ENCODE assay signal across 15 cellular contexts in genomic region chr5:10578292-10578663, GRCh38. TPM values are rescaled to one million over a fixed set of nuclear protein-coding genes. Genes with fewer than 3 reads are reported as not detected.
DNase-seq lines count a peak whose midpoint lies in the region; ATAC-seq and FAIRE-seq lines count a peak whose summit lies in the region.
"Had no signal": no experiment of that assay in that cellular context is flagged by ENCODE, and none has a peak within 500 bp of the region (broad histone marks: within the 10 kb centered on the region; RNA-seq: fewer than 3 reads in every experiment).

No MANE protein-coding gene starts in this region.

- no peaks in the 10 kb centered on the region for H3K9me3 Mint-ChIP-seq in activated T-helper 2 cell treated with anti-CD3 and anti-CD28 coated beads, Interferon-gamma antibody, Interleukin-2, Interleukin-4, amounts not matched to agents 10 μg/mL and 5 μg/mL and 100 μg/mL, durations not matched to agents 14 hours and 24 hours and 36 hours
- H3K9me3 Mint-ChIP-seq: activated T-cell treated with anti-CD3 and anti-CD28 coated beads, Interleukin-2, amount 50 U/mL, for 4 hours had no signal

- H3K27ac Mint-ChIP-seq in activated T-helper 2 cell treated with anti-CD3 and anti-CD28 coated beads, Interferon-gamma antibody, Interleukin-2, Interleukin-4, amounts not matched to agents 10 μg/mL and 5 μg/mL and 100 μg/mL, durations not matched to agents 14 hours and 24 hours and 36 hours, result peak overlapping the region; percentile 30

- no peak for FAIRE-seq in RCC 7860 (lab: Jason Lieb, UNC)

- H3K4me3 ChIP-seq in H7 (ENCODE audit: insufficient read depth, low read depth, low read length), result no peak overlapping the region
- H3K4me3 ChIP-seq: lung, sigmoid colon had no signal

- intact Hi-C loops in activated T-helper 2 cell treated with anti-CD3 and anti-CD28 coated beads, Interferon-gamma antibody, Interleukin-2, Interleukin-4, amounts not matched to agents 10 μg/mL and 5 μg/mL and 100 μg/mL, durations not matched to agents 14 hours and 24 hours and 36 hours (cut with micrococcal nuclease), result loop anchor here (2.0 kb wide), 2 partner anchors 13 to 57 kb away; partner anchors contain the start of gene ANKRD33B

- peaks cover 66% of the 10 kb centered on the region for H3K4me1 Mint-ChIP-seq in activated T-helper 2 cell treated with anti-CD3 and anti-CD28 coated beads, Interferon-gamma antibody, Interleukin-2, Interleukin-4, amounts not matched to agents 10 μg/mL and 5 μg/mL and 100 μg/mL, durations not matched to agents 14 hours and 24 hours and 36 hours (ENCODE audit: low read depth)

- no peak overlapping the region for H3K4me3 Mint-ChIP-seq in activated T-helper 2 cell treated with anti-CD3 and anti-CD28 coated beads, Interferon-gamma antibody, Interleukin-2, Interleukin-4, amounts not matched to agents 10 μg/mL and 5 μg/mL and 100 μg/mL, durations not matched to agents 14 hours and 24 hours and 36 hours (ENCODE audit: low read depth)
- H3K4me3 Mint-ChIP-seq: activated T-cell treated with anti-CD3 and anti-CD28 coated beads, Interleukin-2, amount 50 U/mL, for 4 hours had no signal

- ATAC-seq in GM21576 (IDR thresholded peaks at IDR 0.05; ENCODE audit: unreplicated experiment), result peak; percentile 22
- ATAC-seq: activated T-cell treated with anti-CD3 and anti-CD28 coated beads, Interleukin-2, amount 50 U/mL, for 4 hours had no signal

- H3K36me3 Mint-ChIP-seq in activated T-helper 2 cell treated with anti-CD3 and anti-CD28 coated beads, Interferon-gamma antibody, Interleukin-2, Interleukin-4, amounts not matched to agents 10 μg/mL and 5 μg/mL and 100 μg/mL, durations not matched to agents 14 hours and 24 hours and 36 hours (ENCODE audit: low read depth), result peaks cover 14% of the 10 kb centered on the region

- no peaks in the 10 kb centered on the region for H3K27me3 Mint-ChIP-seq in activated T-helper 2 cell treated with anti-CD3 and anti-CD28 coated beads, Interferon-gamma antibody, Interleukin-2, Interleukin-4, amounts not matched to agents 10 μg/mL and 5 μg/mL and 100 μg/mL, durations not matched to agents 14 hours and 24 hours and 36 hours (ENCODE audit: low read depth)

- H3K36me3 ChIP-seq in H7 (replicated peaks; ENCODE audit: control insufficient read depth, insufficient read depth, low read length), result no peaks in the 10 kb centered on the region
- H3K36me3 ChIP-seq: sigmoid colon had no signal

- peak; percentile 23 for DNase-seq in activated CD8-positive, alpha-beta memory T cell treated with anti-CD3 and anti-CD28 coated beads, Interleukin-2, amount 50 U/mL, for 48 hours
- no peak for DNase-seq in activated CD8-positive, alpha-beta memory T cell treated with anti-CD3 and anti-CD28 coated beads, Interleukin-2, amount 50 U/mL, for 4 hours
- DNase-seq in activated T-helper 2 cell treated with anti-CD3 and anti-CD28 coated beads, Interferon-gamma antibody, Interleukin-2, Interleukin-4, amounts not matched to agents 10 μg/mL and 5 μg/mL and 100 μg/mL, durations not matched to agents 14 hours and 24 hours and 36 hours (ENCODE audit: low spot score), result no peak
- peak; percentile 8 for DNase-seq in stimulated activated CD8-positive, alpha-beta memory T cell treated with anti-CD3 and anti-CD28 coated beads, Interleukin-4, amount 100 ng/mL, for 48 hours
- no peak for DNase-seq in stimulated activated CD4-positive, alpha-beta T cell treated with anti-CD3 and anti-CD28 coated beads, Interleukin-15, amount 100 ng/mL, for 24 hours
- no peak for DNase-seq in RCC 7860 (ENCODE audit: low spot score)
- DNase-seq in H7, result no peak
- DNase-seq: activated T-cell treated with anti-CD3 and anti-CD28 coated beads, Interleukin-2, amount 50 U/mL, for 4 hours; aorta; IMR-90; NCI-H1105; sigmoid colon; substantia nigra had no signal

- no peaks in the 10 kb centered on the region for H3K27me3 ChIP-seq in H7 (ENCODE audit: control insufficient read depth, insufficient read depth, low read length)
- H3K27me3 ChIP-seq: sigmoid colon had no signal

RNA-seq across cellular contexts. Expression of gene ANKRD33B, which starts 14.4 kb away (rescaled TPM):
- total RNA-seq in activated T-helper 2 cell treated with anti-CD3 and anti-CD28 coated beads, Interferon-gamma antibody, Interleukin-2, Interleukin-4, amounts not matched to agents 10 μg/mL and 5 μg/mL and 100 μg/mL, durations not matched to agents 14 hours and 24 hours and 36 hours, result 31.1 and 31.5 TPM in 2 replicates
- total RNA-seq in H7 (2014; rRNA removed; shearing (Covaris generic)), result 1.1 and 1.6 TPM in 2 replicates

Comparison
In these comparisons a context has a peak if more than half of its experiments do, and no peak if none do; other contexts are left out.
1. DNase-seq: peak in activated CD8-positive, alpha-beta memory T cell treated with anti-CD3 and anti-CD28 coated beads, Interleukin-2, amount 50 U/mL, for 48 hours (single experiment) and stimulated activated CD8-positive, alpha-beta memory T cell treated with anti-CD3 and anti-CD28 coated beads, Interleukin-4, amount 100 ng/mL, for 48 hours (single experiment); none in activated CD8-positive, alpha-beta memory T cell treated with anti-CD3 and anti-CD28 coated beads, Interleukin-2, amount 50 U/mL, for 4 hours (single experiment), activated T-helper 2 cell treated with anti-CD3 and anti-CD28 coated beads, Interferon-gamma antibody, Interleukin-2, Interleukin-4, amounts not matched to agents 10 μg/mL and 5 μg/mL and 100 μg/mL, durations not matched to agents 14 hours and 24 hours and 36 hours (single experiment), stimulated activated CD4-positive, alpha-beta T cell treated with anti-CD3 and anti-CD28 coated beads, Interleukin-15, amount 100 ng/mL, for 24 hours (single experiment), RCC 7860 (single experiment) and H7 (single experiment).
2. RNA of gene ANKRD33B, which starts 14.4 kb away (total RNA-seq): 31.1 to 31.5 TPM in activated T-helper 2 cell treated with anti-CD3 and anti-CD28 coated beads, Interferon-gamma antibody, Interleukin-2, Interleukin-4, amounts not matched to agents 10 μg/mL and 5 μg/mL and 100 μg/mL, durations not matched to agents 14 hours and 24 hours and 36 hours; 1.1 to 1.6 TPM in H7; every median in the first group is over 10 times any median in the second.